Comparison of ENCODE assay signal across 12 cellular contexts in genomic region chr12:46369095-46369473, GRCh38. TPM values are rescaled to one million over a fixed set of nuclear protein-coding genes. Genes with fewer than 3 reads are reported as not detected.
A peak's percentile ranks its signal among the peaks of the same experiment; 100 is the strongest.
DNase-seq lines count a peak whose midpoint lies in the region; ATAC-seq, FAIRE-seq and TF ChIP-seq lines count a peak whose summit lies in the region.
"Had no signal": no experiment of that assay in that cellular context is flagged by ENCODE, and none has a peak within 500 bp of the region (broad histone marks: within the 10 kb centered on the region; RNA-seq: fewer than 3 reads in every experiment).

No MANE protein-coding gene starts in this region.

- H3K4me1 ChIP-seq in CD4-positive, CD25-positive, alpha-beta regulatory T cell (ENCODE audit: control insufficient read depth, insufficient read depth, low read length, poor library complexity, severe bottlenecking): peaks cover 65% of the 10 kb centered on the region
- H3K4me1 ChIP-seq in Peyer's patch (peaks cover 0 to 65% (median 23%) of the 10 kb centered on the region in 4 donors), pancreas (peaks cover 33 to 61% (median 54%) of the 10 kb centered on the region in 3 donors)

- no peaks in the 10 kb centered on the region for H3K9me3 ChIP-seq in CD4-positive, CD25-positive, alpha-beta regulatory T cell (ENCODE audit: control insufficient read depth in 2 of 2, low read length in 2 of 2)
- H3K9me3 ChIP-seq in Peyer's patch (no peaks in the 10 kb centered on the region), pancreas (no peaks in the 10 kb centered on the region)

- H3K4me3 Mint-ChIP-seq in CD4-positive, CD25-positive, alpha-beta regulatory T cell: peak overlapping the region; percentile 94 to 100 (median 98)

- TF ChIP-seq CTCF in Peyer's patch (IDR thresholded peaks at IDR 0.05) (no peak), pancreas (IDR thresholded peaks at IDR 0.05) (no peak)

- H3K27me3 ChIP-seq in CD4-positive, CD25-positive, alpha-beta regulatory T cell (ENCODE audit: control insufficient read depth, insufficient read depth, low read length): no peaks in the 10 kb centered on the region
- no peaks in the 10 kb centered on the region for H3K27me3 ChIP-seq in Peyer's patch
- no peaks in the 10 kb centered on the region for H3K27me3 ChIP-seq in pancreas

- H3K4me1 Mint-ChIP-seq in CD4-positive, CD25-positive, alpha-beta regulatory T cell: peaks cover 19 to 82% (median 65%) of the 10 kb centered on the region in 4 donors

- H3K36me3 ChIP-seq in CD4-positive, CD25-positive, alpha-beta regulatory T cell (ENCODE audit: control insufficient read depth, insufficient read depth, low read length): peaks cover 69% of the 10 kb centered on the region
- peaks cover 0 to 71% (median 5%) of the 10 kb centered on the region in 3 donors for H3K36me3 ChIP-seq in Peyer's patch
- peaks cover 0 to 55% (median 27%) of the 10 kb centered on the region in 3 donors for H3K36me3 ChIP-seq in pancreas

- peak overlapping the region; percentile 60 for H3K27ac ChIP-seq in CD4-positive, CD25-positive, alpha-beta regulatory T cell (ENCODE audit: insufficient read depth, low read length, poor library complexity, severe bottlenecking)
- peak overlapping the region in 2 of 4 donors; percentile 26 to 98 for H3K27ac ChIP-seq in Peyer's patch
- peak overlapping the region; percentile 98 for H3K27ac ChIP-seq in epithelial cell of prostate
- H3K27ac ChIP-seq in pancreas: peak overlapping the region in 2 of 4 donors; percentile 98 to 99
- H3K27ac ChIP-seq: HL-60 had no signal

- no peak for FAIRE-seq in pancreas (lab: Jason Lieb, UNC)
- FAIRE-seq: GM12892 had no signal

- peak overlapping the region; percentile 99 for H3K4me3 ChIP-seq in CD4-positive, CD25-positive, alpha-beta regulatory T cell (ENCODE audit: low read depth, low read length)
- H3K4me3 ChIP-seq in Peyer's patch: peak overlapping the region; percentile 22 to 94 (median 92)
- H3K4me3 ChIP-seq in pancreas: peak overlapping the region in 3 of 4 donors; percentile 79 to 94 (median 80)

- ATAC-seq in CD4-positive, CD25-positive, alpha-beta regulatory T cell (ENCODE audit: low read depth in 2 of 2): no peak
- ATAC-seq in pancreas (no peak), HG03442 (IDR thresholded peaks at IDR 0.05; ENCODE audit: unreplicated experiment) (no peak), HG03045 (IDR thresholded peaks at IDR 0.05; ENCODE audit: unreplicated experiment) (no peak), GM21737 (IDR thresholded peaks at IDR 0.05; ENCODE audit: unreplicated experiment) (no peak)

- intact Hi-C loops in pancreas (cut with DNase I): no loop called here

- peaks cover 13% of the 10 kb centered on the region for H3K27me3 Mint-ChIP-seq in CD4-positive, CD25-positive, alpha-beta regulatory T cell

- peaks cover 44% of the 10 kb centered on the region for H3K36me3 Mint-ChIP-seq in CD4-positive, CD25-positive, alpha-beta regulatory T cell

- DNase-seq in CD4-positive, CD25-positive, alpha-beta regulatory T cell: no peak
- DNase-seq in Peyer's patch (no peak), epithelial cell of prostate (ENCODE audit: low read depth, low spot score) (no peak), pancreas (no peak), RKO (ENCODE audit: low spot score) (no peak)
- DNase-seq: islet precursor cell; stimulated activated naive CD4-positive, alpha-beta T cell had no signal

- peak overlapping the region; percentile 32 to 97 (median 90) for H3K27ac Mint-ChIP-seq in CD4-positive, CD25-positive, alpha-beta regulatory T cell

- peaks cover 0 to 2% (median 0%) of the 10 kb centered on the region in 7 donors for H3K9me3 Mint-ChIP-seq in CD4-positive, CD25-positive, alpha-beta regulatory T cell

- no peak for TF ChIP-seq POLR2A in Peyer's patch (IDR thresholded peaks at IDR 0.05)

- 35 to 39% methylated on average over 4 of the region's 4 CpGs for WGBS in pancreas, 2 donors

RNA-seq across cellular contexts. Expression of gene SLC38A2, which starts 3.5 kb away (rescaled TPM):
- total RNA-seq in CD4-positive, CD25-positive, alpha-beta regulatory T cell: 186 TPM
- 100 to 1,000 TPM in 1 of 4 donors, 10 to 100 TPM in 3; 53.0 to 110 (median 80.1) TPM for polyA plus RNA-seq in CD4-positive, CD25-positive, alpha-beta regulatory T cell
- total RNA-seq in Peyer's patch (100 to 1,000 TPM in 3 of 4 donors, 10 to 100 TPM in 1; 93.1 to 173 (median 134) TPM), pancreas (100 to 1,000 TPM in 1 of 6 donors, 10 to 100 TPM in 5; 32.4 to 155 (median 81.5) TPM)
- 10 to 100 TPM; 24.2 to 49.3 TPM for polyA plus RNA-seq in pancreas
